Comparison of ENCODE assay signal across 1 cellular context in genomic region chr1:77975386-77975785, GRCh38.
TF ChIP-seq lines count a peak whose summit lies in the region.

No MANE protein-coding gene starts in this region.

TF ChIP-seq in IMR-90, 13 proteins besides CTCF, POLR2A, EP300 and RAD21:
- TF ChIP-seq USF2 (IDR thresholded peaks at IDR 0.05; ENCODE audit: low read depth, low read length) (no peak), FOS (IDR thresholded peaks at IDR 0.05; ENCODE audit: low read depth, low read length) (0 out of 2 replicates have a peak, but pooled peaks have one; percentile 2)
